Comparison of ENCODE assay signal across 1 cellular context in the genomic region with DNA sequence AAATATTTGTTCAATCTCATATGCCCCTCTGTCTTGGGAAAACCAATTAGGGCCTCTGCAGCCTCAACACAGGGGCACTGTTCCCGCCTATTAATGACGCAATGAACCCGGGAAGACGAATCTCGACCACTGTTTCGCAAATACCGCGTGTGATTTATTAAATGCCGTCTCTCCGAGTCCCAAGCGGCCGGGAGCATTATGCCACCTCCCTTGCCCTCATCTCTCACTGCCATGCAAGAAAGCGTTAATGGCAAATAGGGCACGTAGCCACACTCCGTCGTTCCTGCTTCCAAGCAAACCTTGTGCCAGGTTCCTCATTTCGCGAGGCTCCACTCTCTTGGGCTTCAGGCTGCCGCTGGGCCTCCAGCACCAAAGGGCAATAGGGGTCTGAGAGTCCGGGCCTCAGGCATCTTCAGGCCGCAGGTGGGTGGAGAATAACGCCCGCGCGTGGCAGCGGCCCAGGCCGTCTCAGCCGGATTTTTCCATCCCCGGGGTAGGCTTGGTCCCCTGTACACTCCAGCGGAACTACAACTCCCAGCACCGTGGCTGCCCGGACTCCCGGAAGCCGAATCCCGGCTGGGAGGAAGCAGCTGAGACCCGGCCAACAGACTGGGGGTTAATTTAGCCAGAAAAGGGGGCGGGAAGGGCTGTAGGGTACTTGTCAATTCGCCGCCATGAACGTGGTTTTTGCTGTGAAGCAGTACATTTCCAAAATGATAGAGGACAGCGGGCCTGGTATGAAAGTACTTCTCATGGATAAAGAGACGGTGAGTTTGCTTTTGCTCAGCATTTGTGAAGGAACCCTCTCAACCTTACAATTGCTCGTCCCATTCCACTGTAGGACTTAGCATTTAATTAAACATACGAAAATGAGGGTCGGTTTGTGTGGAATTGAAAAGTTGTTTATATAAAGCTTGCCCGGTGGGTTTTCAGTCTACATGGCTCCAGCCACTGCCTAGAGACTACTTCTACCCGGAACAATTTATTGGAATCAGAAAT.
TF ChIP-seq lines count a peak whose summit lies in the region.

A gene with protein sequence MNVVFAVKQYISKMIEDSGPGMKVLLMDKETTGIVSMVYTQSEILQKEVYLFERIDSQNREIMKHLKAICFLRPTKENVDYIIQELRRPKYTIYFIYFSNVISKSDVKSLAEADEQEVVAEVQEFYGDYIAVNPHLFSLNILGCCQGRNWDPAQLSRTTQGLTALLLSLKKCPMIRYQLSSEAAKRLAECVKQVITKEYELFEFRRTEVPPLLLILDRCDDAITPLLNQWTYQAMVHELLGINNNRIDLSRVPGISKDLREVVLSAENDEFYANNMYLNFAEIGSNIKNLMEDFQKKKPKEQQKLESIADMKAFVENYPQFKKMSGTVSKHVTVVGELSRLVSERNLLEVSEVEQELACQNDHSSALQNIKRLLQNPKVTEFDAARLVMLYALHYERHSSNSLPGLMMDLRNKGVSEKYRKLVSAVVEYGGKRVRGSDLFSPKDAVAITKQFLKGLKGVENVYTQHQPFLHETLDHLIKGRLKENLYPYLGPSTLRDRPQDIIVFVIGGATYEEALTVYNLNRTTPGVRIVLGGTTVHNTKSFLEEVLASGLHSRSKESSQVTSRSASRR (plus strand): TSS at position 593 of the 999 bp plus-strand sequence. CDS start 82 bp downstream, at position 675.

TF ChIP-seq in K562, 482 proteins besides CTCF, POLR2A, EP300 and RAD21 (continued from another document and continues in another):
- TF ChIP-seq, protein P1, sequence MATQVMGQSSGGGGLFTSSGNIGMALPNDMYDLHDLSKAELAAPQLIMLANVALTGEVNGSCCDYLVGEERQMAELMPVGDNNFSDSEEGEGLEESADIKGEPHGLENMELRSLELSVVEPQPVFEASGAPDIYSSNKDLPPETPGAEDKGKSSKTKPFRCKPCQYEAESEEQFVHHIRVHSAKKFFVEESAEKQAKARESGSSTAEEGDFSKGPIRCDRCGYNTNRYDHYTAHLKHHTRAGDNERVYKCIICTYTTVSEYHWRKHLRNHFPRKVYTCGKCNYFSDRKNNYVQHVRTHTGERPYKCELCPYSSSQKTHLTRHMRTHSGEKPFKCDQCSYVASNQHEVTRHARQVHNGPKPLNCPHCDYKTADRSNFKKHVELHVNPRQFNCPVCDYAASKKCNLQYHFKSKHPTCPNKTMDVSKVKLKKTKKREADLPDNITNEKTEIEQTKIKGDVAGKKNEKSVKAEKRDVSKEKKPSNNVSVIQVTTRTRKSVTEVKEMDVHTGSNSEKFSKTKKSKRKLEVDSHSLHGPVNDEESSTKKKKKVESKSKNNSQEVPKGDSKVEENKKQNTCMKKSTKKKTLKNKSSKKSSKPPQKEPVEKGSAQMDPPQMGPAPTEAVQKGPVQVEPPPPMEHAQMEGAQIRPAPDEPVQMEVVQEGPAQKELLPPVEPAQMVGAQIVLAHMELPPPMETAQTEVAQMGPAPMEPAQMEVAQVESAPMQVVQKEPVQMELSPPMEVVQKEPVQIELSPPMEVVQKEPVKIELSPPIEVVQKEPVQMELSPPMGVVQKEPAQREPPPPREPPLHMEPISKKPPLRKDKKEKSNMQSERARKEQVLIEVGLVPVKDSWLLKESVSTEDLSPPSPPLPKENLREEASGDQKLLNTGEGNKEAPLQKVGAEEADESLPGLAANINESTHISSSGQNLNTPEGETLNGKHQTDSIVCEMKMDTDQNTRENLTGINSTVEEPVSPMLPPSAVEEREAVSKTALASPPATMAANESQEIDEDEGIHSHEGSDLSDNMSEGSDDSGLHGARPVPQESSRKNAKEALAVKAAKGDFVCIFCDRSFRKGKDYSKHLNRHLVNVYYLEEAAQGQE (CRISPR knock-in tag; IDR thresholded peaks at IDR 0.05; ENCODE audit: low read depth) = 0 out of 2 replicates have a peak, but pooled peaks have one; percentile 13
- TF ChIP-seq, protein P2, sequence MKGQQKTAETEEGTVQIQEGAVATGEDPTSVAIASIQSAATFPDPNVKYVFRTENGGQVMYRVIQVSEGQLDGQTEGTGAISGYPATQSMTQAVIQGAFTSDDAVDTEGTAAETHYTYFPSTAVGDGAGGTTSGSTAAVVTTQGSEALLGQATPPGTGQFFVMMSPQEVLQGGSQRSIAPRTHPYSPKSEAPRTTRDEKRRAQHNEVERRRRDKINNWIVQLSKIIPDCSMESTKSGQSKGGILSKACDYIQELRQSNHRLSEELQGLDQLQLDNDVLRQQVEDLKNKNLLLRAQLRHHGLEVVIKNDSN (CRISPR knock-in tag; IDR thresholded peaks at IDR 0.05) = no peak
- no peak for TF ChIP-seq SMARCE1 (IDR thresholded peaks at IDR 0.05)
- TF ChIP-seq NFE2L1 (tag; IDR thresholded peaks at IDR 0.05; ENCODE audit: borderline replicate concordance, low read depth) = no peak
- TF ChIP-seq, protein P3, sequence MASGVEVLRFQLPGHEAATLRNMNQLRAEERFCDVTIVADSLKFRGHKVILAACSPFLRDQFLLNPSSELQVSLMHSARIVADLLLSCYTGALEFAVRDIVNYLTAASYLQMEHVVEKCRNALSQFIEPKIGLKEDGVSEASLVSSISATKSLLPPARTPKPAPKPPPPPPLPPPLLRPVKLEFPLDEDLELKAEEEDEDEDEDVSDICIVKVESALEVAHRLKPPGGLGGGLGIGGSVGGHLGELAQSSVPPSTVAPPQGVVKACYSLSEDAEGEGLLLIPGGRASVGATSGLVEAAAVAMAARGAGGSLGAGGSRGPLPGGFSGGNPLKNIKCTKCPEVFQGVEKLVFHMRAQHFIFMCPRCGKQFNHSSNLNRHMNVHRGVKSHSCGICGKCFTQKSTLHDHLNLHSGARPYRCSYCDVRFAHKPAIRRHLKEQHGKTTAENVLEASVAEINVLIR (CRISPR knock-in tag; IDR thresholded peaks at IDR 0.05) = no peak
- TF ChIP-seq NRF1 (conservative IDR thresholded peaks at IDR 0.05 in 1 of 2, IDR thresholded peaks at IDR 0.05 in 1 of 2) = peak in 1 of 2 experiments; percentile 49; a peak in 3 of 4 replicates
- TF ChIP-seq ZBED1 (IDR thresholded peaks at IDR 0.05) = peak; percentile 44; the same call in 1 of the 2 replicates
- no peak for TF ChIP-seq STAT5A (IDR thresholded peaks at IDR 0.05; ENCODE audit: borderline replicate concordance, low read length)
- TF ChIP-seq ZNF133 (CRISPR knock-in tag; IDR thresholded peaks at IDR 0.05) = no peak
- no peak for TF ChIP-seq POLR2AphosphoS2 (IDR thresholded peaks at IDR 0.05; ENCODE audit: low read length)
- TF ChIP-seq, protein P4, sequence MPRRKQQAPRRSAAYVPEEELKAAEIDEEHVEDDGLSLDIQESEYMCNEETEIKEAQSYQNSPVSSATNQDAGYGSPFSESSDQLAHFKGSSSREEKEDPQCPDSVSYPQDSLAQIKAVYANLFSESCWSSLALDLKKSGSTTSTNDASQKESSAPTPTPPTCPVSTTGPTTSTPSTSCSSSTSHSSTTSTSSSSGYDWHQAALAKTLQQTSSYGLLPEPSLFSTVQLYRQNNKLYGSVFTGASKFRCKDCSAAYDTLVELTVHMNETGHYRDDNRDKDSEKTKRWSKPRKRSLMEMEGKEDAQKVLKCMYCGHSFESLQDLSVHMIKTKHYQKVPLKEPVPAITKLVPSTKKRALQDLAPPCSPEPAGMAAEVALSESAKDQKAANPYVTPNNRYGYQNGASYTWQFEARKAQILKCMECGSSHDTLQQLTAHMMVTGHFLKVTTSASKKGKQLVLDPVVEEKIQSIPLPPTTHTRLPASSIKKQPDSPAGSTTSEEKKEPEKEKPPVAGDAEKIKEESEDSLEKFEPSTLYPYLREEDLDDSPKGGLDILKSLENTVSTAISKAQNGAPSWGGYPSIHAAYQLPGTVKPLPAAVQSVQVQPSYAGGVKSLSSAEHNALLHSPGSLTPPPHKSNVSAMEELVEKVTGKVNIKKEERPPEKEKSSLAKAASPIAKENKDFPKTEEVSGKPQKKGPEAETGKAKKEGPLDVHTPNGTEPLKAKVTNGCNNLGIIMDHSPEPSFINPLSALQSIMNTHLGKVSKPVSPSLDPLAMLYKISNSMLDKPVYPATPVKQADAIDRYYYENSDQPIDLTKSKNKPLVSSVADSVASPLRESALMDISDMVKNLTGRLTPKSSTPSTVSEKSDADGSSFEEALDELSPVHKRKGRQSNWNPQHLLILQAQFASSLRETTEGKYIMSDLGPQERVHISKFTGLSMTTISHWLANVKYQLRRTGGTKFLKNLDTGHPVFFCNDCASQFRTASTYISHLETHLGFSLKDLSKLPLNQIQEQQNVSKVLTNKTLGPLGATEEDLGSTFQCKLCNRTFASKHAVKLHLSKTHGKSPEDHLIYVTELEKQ (CRISPR knock-in tag; IDR thresholded peaks at IDR 0.05) = no peak
- peak; percentile 40; the same call in 1 of the 2 replicates for TF ChIP-seq ZNF197 (CRISPR knock-in tag; IDR thresholded peaks at IDR 0.05; ENCODE audit: low read depth)
- TF ChIP-seq ZNF239 (CRISPR knock-in tag; IDR thresholded peaks at IDR 0.05) = no peak
- TF ChIP-seq ZNF41 (CRISPR knock-in tag; conservative IDR thresholded peaks at IDR 0.05) = no peak
- no peak for TF ChIP-seq PTRF (tag; IDR thresholded peaks at IDR 0.05)
- peak; percentile 15; the same call in 1 of the 2 replicates for TF ChIP-seq SREBF1 (IDR thresholded peaks at IDR 0.05; ENCODE audit: borderline replicate concordance, low read depth, low read length)
- no peak for TF ChIP-seq SP2 (IDR thresholded peaks at IDR 0.05; ENCODE audit: extremely low read depth, low read depth, low read length, poor library complexity, severe bottlenecking)
- TF ChIP-seq SMAD1 (IDR thresholded peaks at IDR 0.05; ENCODE audit: low read depth, low read length, partially characterized antibody) = peak; percentile 22
- no peak for TF ChIP-seq HMG20A (CRISPR knock-in tag; conservative IDR thresholded peaks at IDR 0.05)
- TF ChIP-seq ZNF140 (CRISPR knock-in tag; IDR thresholded peaks at IDR 0.05) = no peak
- TF ChIP-seq TARDBP (IDR thresholded peaks at IDR 0.05) = no peak; the same call in 1 of the 2 replicates
- TF ChIP-seq, protein P5, sequence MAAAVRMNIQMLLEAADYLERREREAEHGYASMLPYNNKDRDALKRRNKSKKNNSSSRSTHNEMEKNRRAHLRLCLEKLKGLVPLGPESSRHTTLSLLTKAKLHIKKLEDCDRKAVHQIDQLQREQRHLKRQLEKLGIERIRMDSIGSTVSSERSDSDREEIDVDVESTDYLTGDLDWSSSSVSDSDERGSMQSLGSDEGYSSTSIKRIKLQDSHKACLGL (CRISPR knock-in tag; IDR thresholded peaks at IDR 0.05; ENCODE audit: borderline replicate concordance, poor library complexity, severe bottlenecking) = no peak
- TF ChIP-seq COPS2 (conservative IDR thresholded peaks at IDR 0.05) = no peak
- TF ChIP-seq, protein P6, sequence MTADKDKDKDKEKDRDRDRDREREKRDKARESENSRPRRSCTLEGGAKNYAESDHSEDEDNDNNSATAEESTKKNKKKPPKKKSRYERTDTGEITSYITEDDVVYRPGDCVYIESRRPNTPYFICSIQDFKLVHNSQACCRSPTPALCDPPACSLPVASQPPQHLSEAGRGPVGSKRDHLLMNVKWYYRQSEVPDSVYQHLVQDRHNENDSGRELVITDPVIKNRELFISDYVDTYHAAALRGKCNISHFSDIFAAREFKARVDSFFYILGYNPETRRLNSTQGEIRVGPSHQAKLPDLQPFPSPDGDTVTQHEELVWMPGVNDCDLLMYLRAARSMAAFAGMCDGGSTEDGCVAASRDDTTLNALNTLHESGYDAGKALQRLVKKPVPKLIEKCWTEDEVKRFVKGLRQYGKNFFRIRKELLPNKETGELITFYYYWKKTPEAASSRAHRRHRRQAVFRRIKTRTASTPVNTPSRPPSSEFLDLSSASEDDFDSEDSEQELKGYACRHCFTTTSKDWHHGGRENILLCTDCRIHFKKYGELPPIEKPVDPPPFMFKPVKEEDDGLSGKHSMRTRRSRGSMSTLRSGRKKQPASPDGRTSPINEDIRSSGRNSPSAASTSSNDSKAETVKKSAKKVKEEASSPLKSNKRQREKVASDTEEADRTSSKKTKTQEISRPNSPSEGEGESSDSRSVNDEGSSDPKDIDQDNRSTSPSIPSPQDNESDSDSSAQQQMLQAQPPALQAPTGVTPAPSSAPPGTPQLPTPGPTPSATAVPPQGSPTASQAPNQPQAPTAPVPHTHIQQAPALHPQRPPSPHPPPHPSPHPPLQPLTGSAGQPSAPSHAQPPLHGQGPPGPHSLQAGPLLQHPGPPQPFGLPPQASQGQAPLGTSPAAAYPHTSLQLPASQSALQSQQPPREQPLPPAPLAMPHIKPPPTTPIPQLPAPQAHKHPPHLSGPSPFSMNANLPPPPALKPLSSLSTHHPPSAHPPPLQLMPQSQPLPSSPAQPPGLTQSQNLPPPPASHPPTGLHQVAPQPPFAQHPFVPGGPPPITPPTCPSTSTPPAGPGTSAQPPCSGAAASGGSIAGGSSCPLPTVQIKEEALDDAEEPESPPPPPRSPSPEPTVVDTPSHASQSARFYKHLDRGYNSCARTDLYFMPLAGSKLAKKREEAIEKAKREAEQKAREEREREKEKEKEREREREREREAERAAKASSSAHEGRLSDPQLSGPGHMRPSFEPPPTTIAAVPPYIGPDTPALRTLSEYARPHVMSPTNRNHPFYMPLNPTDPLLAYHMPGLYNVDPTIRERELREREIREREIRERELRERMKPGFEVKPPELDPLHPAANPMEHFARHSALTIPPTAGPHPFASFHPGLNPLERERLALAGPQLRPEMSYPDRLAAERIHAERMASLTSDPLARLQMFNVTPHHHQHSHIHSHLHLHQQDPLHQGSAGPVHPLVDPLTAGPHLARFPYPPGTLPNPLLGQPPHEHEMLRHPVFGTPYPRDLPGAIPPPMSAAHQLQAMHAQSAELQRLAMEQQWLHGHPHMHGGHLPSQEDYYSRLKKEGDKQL (CRISPR knock-in tag; IDR thresholded peaks at IDR 0.05; ENCODE audit: borderline replicate concordance) = no peak
- TF ChIP-seq RCOR1 (IDR thresholded peaks at IDR 0.05; ENCODE audit: borderline replicate concordance in 1 of 2, low read depth in 2 of 2, low read length in 2 of 2) = peak in 1 of 2 experiments; percentile 60; a peak in 2 of 4 replicates
- TF ChIP-seq, protein P7, sequence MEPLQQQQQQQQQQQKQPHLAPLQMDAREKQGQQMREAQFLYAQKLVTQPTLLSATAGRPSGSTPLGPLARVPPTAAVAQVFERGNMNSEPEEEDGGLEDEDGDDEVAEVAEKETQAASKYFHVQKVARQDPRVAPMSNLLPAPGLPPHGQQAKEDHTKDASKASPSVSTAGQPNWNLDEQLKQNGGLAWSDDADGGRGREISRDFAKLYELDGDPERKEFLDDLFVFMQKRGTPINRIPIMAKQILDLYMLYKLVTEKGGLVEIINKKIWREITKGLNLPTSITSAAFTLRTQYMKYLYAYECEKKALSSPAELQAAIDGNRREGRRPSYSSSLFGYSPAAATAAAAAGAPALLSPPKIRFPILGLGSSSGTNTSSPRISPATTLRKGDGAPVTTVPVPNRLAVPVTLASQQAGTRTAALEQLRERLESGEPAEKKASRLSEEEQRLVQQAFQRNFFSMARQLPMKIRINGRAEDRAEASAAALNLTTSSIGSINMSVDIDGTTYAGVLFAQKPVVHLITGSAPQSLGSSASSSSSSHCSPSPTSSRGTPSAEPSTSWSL (CRISPR knock-in tag; IDR thresholded peaks at IDR 0.05; ENCODE audit: borderline replicate concordance) = no peak
- peak in 1 of 2 experiments; percentile 91; a peak in 2 of 4 replicates for TF ChIP-seq NONO (IDR thresholded peaks at IDR 0.05; ENCODE audit: low read depth in 2 of 2, low read length in 1 of 2)
- TF ChIP-seq ZKSCAN1 (IDR thresholded peaks at IDR 0.05; ENCODE audit: low read depth, low read length) = 0 out of 2 replicates have a peak, but pooled peaks have one; percentile 52
- TF ChIP-seq, protein P8, sequence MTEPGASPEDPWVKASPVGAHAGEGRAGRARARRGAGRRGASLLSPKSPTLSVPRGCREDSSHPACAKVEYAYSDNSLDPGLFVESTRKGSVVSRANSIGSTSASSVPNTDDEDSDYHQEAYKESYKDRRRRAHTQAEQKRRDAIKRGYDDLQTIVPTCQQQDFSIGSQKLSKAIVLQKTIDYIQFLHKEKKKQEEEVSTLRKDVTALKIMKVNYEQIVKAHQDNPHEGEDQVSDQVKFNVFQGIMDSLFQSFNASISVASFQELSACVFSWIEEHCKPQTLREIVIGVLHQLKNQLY (CRISPR knock-in tag; conservative IDR thresholded peaks at IDR 0.05) = 0 out of 4 replicates have a peak, but pooled peaks of 1 of the 2 experiments have one; percentile 34
- no peak for TF ChIP-seq SRSF9 (IDR thresholded peaks at IDR 0.05; ENCODE audit: borderline replicate concordance, low read depth, low read length)
- TF ChIP-seq ZNF644 (tag; IDR thresholded peaks at IDR 0.05; ENCODE audit: low read depth) = no peak; the same call in 1 of the 2 replicates
- no peak for TF ChIP-seq SAFB (IDR thresholded peaks at IDR 0.05; ENCODE audit: borderline replicate concordance, low read depth, low read length)
